27 cellular contexts compared by ENCODE assay signal in genomic region chrX:126820700-126821420, GRCh38. TPM values are rescaled to one million over a fixed set of nuclear protein-coding genes. Genes with fewer than 3 reads are reported as not detected.
DNase-seq lines count a peak whose midpoint lies in the region; ATAC-seq and TF ChIP-seq lines count a peak whose summit lies in the region.
"Had no signal": no experiment of that assay in that cellular context is flagged by ENCODE, and none has a peak within 500 bp of the region (broad histone marks: within the 10 kb centered on the region; RNA-seq: fewer than 3 reads in every experiment).

No MANE protein-coding gene starts in this region.

- H3K27me3 Mint-ChIP-seq in neural progenitor cell (ENCODE audit: insufficient read depth, low read depth) = no peaks in the 10 kb centered on the region
- H3K27me3 Mint-ChIP-seq in natural killer cell treated with Interleukin-12 subunit alpha and Interleukin-12 subunit beta and Interleukin-15 and Interleukin-18, amount 100 ng/mL, for 72 hours = no peaks in the 10 kb centered on the region
- H3K27me3 Mint-ChIP-seq: activated CD4-positive, alpha-beta memory T cell treated with anti-CD3 and anti-CD28 coated beads for 36 hours; activated naive CD8-positive, alpha-beta T cell treated with anti-CD3 and anti-CD28 coated beads, Interleukin-2, amount 10 ng/mL, durations not matched to agents 7 days and 5 days; CD4-positive, alpha-beta T cell had no signal

- H3K27me3 ChIP-seq in SJCRH30 (no peaks in the 10 kb centered on the region), right atrium auricular region (no peaks in the 10 kb centered on the region), neural progenitor cell (no peaks in the 10 kb centered on the region)
- H3K27me3 ChIP-seq: stomach, tibial nerve had no signal

- H3K36me3 Mint-ChIP-seq in neural progenitor cell = no peaks in the 10 kb centered on the region
- no peaks in the 10 kb centered on the region for H3K36me3 Mint-ChIP-seq in natural killer cell treated with Interleukin-12 subunit alpha and Interleukin-12 subunit beta and Interleukin-15 and Interleukin-18, amount 100 ng/mL, for 72 hours
- H3K36me3 Mint-ChIP-seq: activated CD4-positive, alpha-beta memory T cell treated with anti-CD3 and anti-CD28 coated beads for 36 hours; activated naive CD8-positive, alpha-beta T cell treated with anti-CD3 and anti-CD28 coated beads, Interleukin-2, amount 10 ng/mL, durations not matched to agents 7 days and 5 days; immature natural killer cell; T-cell had no signal

- peaks cover 19% of the 10 kb centered on the region for H3K4me1 ChIP-seq in SJCRH30
- no peaks in the 10 kb centered on the region for H3K4me1 ChIP-seq in right atrium auricular region
- H3K4me1 ChIP-seq in neural progenitor cell = no peaks in the 10 kb centered on the region
- H3K4me1 ChIP-seq: lower lobe of right lung, stomach, tibial nerve had no signal

- peak; percentile 55 for DNase-seq in DMS53 (lab: John Stamatoyannopoulos, UW)
- no peak for DNase-seq in DMS53 treated with DMSO at 0.1 percent for 48 hours (lab: John Stamatoyannopoulos, UW; ENCODE audit: unreplicated experiment)
- DNase-seq in SJCRH30 = peak; percentile 23 to 34
- peak; percentile 58 for DNase-seq in right atrium auricular region (ENCODE audit: low spot score)
- DNase-seq in neural progenitor cell (ENCODE audit: low spot score) = peak; percentile 10
- no peak for DNase-seq in putamen (ENCODE audit: low spot score)
- no peak for DNase-seq in natural killer cell treated with Interleukin-12 subunit alpha and Interleukin-12 subunit beta and Interleukin-15 and Interleukin-18, amount 100 ng/mL, for 72 hours (ENCODE audit: low spot score)
- DNase-seq: 8988T; activated CD4-positive, alpha-beta memory T cell treated with anti-CD3 and anti-CD28 coated beads for 36 hours; activated effector memory CD4-positive, alpha-beta T cell treated with anti-CD3 and anti-CD28 coated beads, Interleukin-2, amount 50 U/mL, for 16 hours; activated naive CD8-positive, alpha-beta T cell treated with anti-CD3 and anti-CD28 coated beads, Interleukin-2, amount 10 ng/mL, durations not matched to agents 7 days and 5 days; CD4-positive, alpha-beta T cell; cerebellar nuclear complex; GDM1; GM23248; immature natural killer cell; lower lobe of right lung; NCI-H146; NCI-H774; PC-3; stomach; T-cell had no signal

- no peak for ATAC-seq in HG03095 (IDR thresholded peaks at IDR 0.05; ENCODE audit: unreplicated experiment)
- no peak for ATAC-seq in natural killer cell treated with Interleukin-12 subunit alpha and Interleukin-12 subunit beta and Interleukin-15 and Interleukin-18, amount 100 ng/mL, for 72 hours
- ATAC-seq: activated CD4-positive, CD25-positive, alpha-beta regulatory T cell treated with anti-CD3 and anti-CD28 coated beads, Interleukin-2, amount 50 U/mL, for 24 hours; PC-3; T-cell had no signal

- no peak overlapping the region for H2AFZ ChIP-seq in neural progenitor cell (replicated peaks)
- H2AFZ ChIP-seq: GM23248 had no signal

- H3K9me3 ChIP-seq in SJCRH30 (replicated peaks) = no peaks in the 10 kb centered on the region; the same call in 1 of the 2 replicates
- peaks cover 0 to 12% of the 10 kb centered on the region in 2 donors for H3K9me3 ChIP-seq in right atrium auricular region
- H3K9me3 ChIP-seq in neural progenitor cell (ENCODE audit: low read depth) = no peaks in the 10 kb centered on the region
- H3K9me3 ChIP-seq: lower lobe of right lung, stomach, tibial nerve had no signal

- H3K4me3 ChIP-seq in SJCRH30 (no peak overlapping the region), right atrium auricular region (no peak overlapping the region), neural progenitor cell (no peak overlapping the region)
- H3K4me3 ChIP-seq: GM23248, lower lobe of right lung, stomach, tibial nerve had no signal

- H3K9ac ChIP-seq in neural progenitor cell = no peak overlapping the region
- H3K9ac ChIP-seq: GM23248, KMS-11 had no signal

- H3K27ac ChIP-seq in SJCRH30 (no peak overlapping the region), right atrium auricular region (peak overlapping the region in 1 of 2 donors; percentile 82), neural progenitor cell (no peak overlapping the region)
- H3K27ac ChIP-seq: GM23248, KMS-11, lower lobe of right lung, stomach, tibial nerve had no signal

- TF ChIP-seq CTCF in right atrium auricular region (IDR thresholded peaks at IDR 0.05) (no peak), neural progenitor cell (IDR thresholded peaks at IDR 0.05) (no peak)

- H4K20me1 ChIP-seq in neural progenitor cell (ENCODE audit: low read depth) = no peaks in the 10 kb centered on the region

- no peaks in the 10 kb centered on the region for H3K36me3 ChIP-seq in SJCRH30
- no peaks in the 10 kb centered on the region for H3K36me3 ChIP-seq in right atrium auricular region
- no peaks in the 10 kb centered on the region for H3K36me3 ChIP-seq in neural progenitor cell
- H3K36me3 ChIP-seq: lower lobe of right lung, stomach, tibial nerve had no signal

- peaks cover 2% of the 10 kb centered on the region for H3K4me1 Mint-ChIP-seq in neural progenitor cell
- H3K4me1 Mint-ChIP-seq in natural killer cell treated with Interleukin-12 subunit alpha and Interleukin-12 subunit beta and Interleukin-15 and Interleukin-18, amount 100 ng/mL, for 72 hours (ENCODE audit: low read depth in 2 of 2) = no peaks in the 10 kb centered on the region
- H3K4me1 Mint-ChIP-seq: activated naive CD8-positive, alpha-beta T cell treated with anti-CD3 and anti-CD28 coated beads, Interleukin-2, amount 10 ng/mL, durations not matched to agents 7 days and 5 days; immature natural killer cell; T-cell had no signal

- H3K27ac Mint-ChIP-seq in neural progenitor cell = no peak overlapping the region
- H3K27ac Mint-ChIP-seq in natural killer cell treated with Interleukin-12 subunit alpha and Interleukin-12 subunit beta and Interleukin-15 and Interleukin-18, amount 100 ng/mL, for 72 hours = no peak overlapping the region
- H3K27ac Mint-ChIP-seq: activated CD4-positive, alpha-beta memory T cell treated with anti-CD3 and anti-CD28 coated beads for 36 hours; activated naive CD8-positive, alpha-beta T cell treated with anti-CD3 and anti-CD28 coated beads, Interleukin-2, amount 10 ng/mL, durations not matched to agents 7 days and 5 days; CD4-positive, alpha-beta T cell; immature natural killer cell; T-cell had no signal

- no peaks in the 10 kb centered on the region for H3K79me2 ChIP-seq in neural progenitor cell (ENCODE audit: low read depth)

- no peaks in the 10 kb centered on the region for H3F3A ChIP-seq in neural progenitor cell (ENCODE audit: low read depth)

- H3K9me3 Mint-ChIP-seq in neural progenitor cell = no peaks in the 10 kb centered on the region
- no peaks in the 10 kb centered on the region for H3K9me3 Mint-ChIP-seq in natural killer cell treated with Interleukin-12 subunit alpha and Interleukin-12 subunit beta and Interleukin-15 and Interleukin-18, amount 100 ng/mL, for 72 hours
- H3K9me3 Mint-ChIP-seq: activated CD4-positive, alpha-beta memory T cell treated with anti-CD3 and anti-CD28 coated beads for 36 hours; activated naive CD8-positive, alpha-beta T cell treated with anti-CD3 and anti-CD28 coated beads, Interleukin-2, amount 10 ng/mL, durations not matched to agents 7 days and 5 days; CD4-positive, alpha-beta T cell; T-cell had no signal

- H3K4me3 Mint-ChIP-seq in neural progenitor cell = no peak overlapping the region
- no peak overlapping the region for H3K4me3 Mint-ChIP-seq in natural killer cell treated with Interleukin-12 subunit alpha and Interleukin-12 subunit beta and Interleukin-15 and Interleukin-18, amount 100 ng/mL, for 72 hours
- H3K4me3 Mint-ChIP-seq: activated CD4-positive, alpha-beta memory T cell treated with anti-CD3 and anti-CD28 coated beads for 36 hours; activated naive CD8-positive, alpha-beta T cell treated with anti-CD3 and anti-CD28 coated beads, Interleukin-2, amount 10 ng/mL, durations not matched to agents 7 days and 5 days; CD4-positive, alpha-beta T cell; immature natural killer cell; T-cell had no signal

- no peak overlapping the region for H3K4me2 ChIP-seq in neural progenitor cell
- H3K4me2 ChIP-seq: KMS-11 had no signal

RNA-seq across cellular contexts. Expression of gene PRR32, which starts 1.3 kb away (rescaled TPM):
- 0.14 TPM in 1 of 2 replicates, not detected in the other for total RNA-seq in SJCRH30 (2014; rRNA removed; shearing (Covaris generic))
- total RNA-seq in right atrium auricular region = 1 to 10 TPM; 3.6 to 4.8 TPM
- total RNA-seq in neural progenitor cell (ENCODE audit: low replicate concordance) = not detected in 2 replicates
- total RNA-seq in natural killer cell treated with Interleukin-12 subunit alpha and Interleukin-12 subunit beta and Interleukin-15 and Interleukin-18, amount 100 ng/mL, for 72 hours = not detected
- total RNA-seq: activated CD4-positive, alpha-beta memory T cell treated with anti-CD3 and anti-CD28 coated beads for 36 hours; activated naive CD8-positive, alpha-beta T cell treated with anti-CD3 and anti-CD28 coated beads, Interleukin-2, amount 10 ng/mL, durations not matched to agents 7 days and 5 days; CD4-positive, alpha-beta T cell; GM23248; lower lobe of right lung; PC-3; posterior vena cava; stomach; T-cell; tibial nerve had no signal

Comparison
In these comparisons a context has a peak if more than half of its experiments do, and no peak if none do; other contexts are left out.
1. DNase-seq: peak in DMS53 (single experiment), SJCRH30 (2 of 2), right atrium auricular region (single experiment) and neural progenitor cell (single experiment); none in DMS53 treated with DMSO at 0.1 percent for 48 hours (single experiment), putamen (single experiment) and natural killer cell treated with Interleukin-12 subunit alpha and Interleukin-12 subunit beta and Interleukin-15 and Interleukin-18, amount 100 ng/mL, for 72 hours (single experiment).